ENCODE assay signal across 23 cellular contexts in genomic region chr11:80239217-80239616, GRCh38.
"Had no signal": no experiment of that assay in that cellular context is flagged by ENCODE, and none has a peak within 500 bp of the region (broad histone marks: within the 10 kb centered on the region; RNA-seq: fewer than 3 reads in every experiment).

No MANE protein-coding gene starts in this region.

- H3K27ac Mint-ChIP-seq: activated CD8-positive, alpha-beta T cell treated with anti-CD3 and anti-CD28 coated beads, Interleukin-2, amount 10 ng/mL, durations not matched to agents 7 days and 5 days; activated naive CD8-positive, alpha-beta T cell; dendritic cell treated with granulocyte-macrophage colony-stimulating factor and Interleukin-4, amounts not matched to agents 40 ng/mL and 50 ng/mL, for 4 days; immature natural killer cell; nephron progenitor cell; type B pancreatic cell had no signal

- H3K4me3 ChIP-seq: cardiac muscle cell, thoracic aorta, vagina had no signal

- FAIRE-seq: endometrium had no signal

- H3K27ac ChIP-seq: cardiac muscle cell, thoracic aorta, vagina had no signal

- H3K27me3 Mint-ChIP-seq: activated naive CD8-positive, alpha-beta T cell; dendritic cell treated with granulocyte-macrophage colony-stimulating factor and Interleukin-4, amounts not matched to agents 40 ng/mL and 50 ng/mL, for 4 days; type B pancreatic cell had no signal

- H3K9me3 ChIP-seq: vagina had no signal

- H3K27me3 ChIP-seq: cardiac muscle cell, vagina had no signal

- H3K4me3 Mint-ChIP-seq: activated CD8-positive, alpha-beta T cell treated with anti-CD3 and anti-CD28 coated beads, Interleukin-2, amount 10 ng/mL, durations not matched to agents 7 days and 5 days; activated naive CD8-positive, alpha-beta T cell; dendritic cell treated with granulocyte-macrophage colony-stimulating factor and Interleukin-4, amounts not matched to agents 40 ng/mL and 50 ng/mL, for 4 days; immature natural killer cell; nephron progenitor cell; type B pancreatic cell had no signal

- DNase-seq: activated CD4-positive, alpha-beta T cell treated with anti-CD3 and anti-CD28 coated beads for 1 hour; activated CD4-positive, alpha-beta T cell treated with anti-CD3 and anti-CD28 coated beads, Interleukin-2, amount 50 U/mL, for 1 hour; activated CD8-positive, alpha-beta T cell treated with anti-CD3 and anti-CD28 coated beads, Interleukin-2, amount 10 ng/mL, durations not matched to agents 7 days and 5 days; activated T-cell treated with anti-CD3 and anti-CD28 coated beads, Interleukin-2, amount 50 U/mL, for 1 hour; amygdala; effector CD4-positive, alpha-beta T cell; erythroblast; foreskin melanocyte; immature natural killer cell; kidney glomerular epithelial cell; left ventricle myocardium superior; nephron progenitor cell; stimulated activated CD4-positive, alpha-beta T cell treated with anti-CD3 and anti-CD28 coated beads, Interleukin-2, amount 100 ng/mL, for 48 hours; stimulated activated CD8-positive, alpha-beta memory T cell treated with anti-CD3 and anti-CD28 coated beads, Interleukin-4, amount 100 ng/mL, for 48 hours; stimulated activated naive CD4-positive, alpha-beta T cell; T-helper 1 cell had no signal

- H3K4me1 ChIP-seq: vagina had no signal

- H3K36me3 Mint-ChIP-seq: activated naive CD8-positive, alpha-beta T cell; type B pancreatic cell had no signal

- H3K4me1 Mint-ChIP-seq: immature natural killer cell, nephron progenitor cell had no signal

- ATAC-seq: activated CD8-positive, alpha-beta T cell treated with anti-CD3 and anti-CD28 coated beads, Interleukin-2, amount 10 ng/mL, durations not matched to agents 7 days and 5 days; left ventricle myocardium superior had no signal

- H3K36me3 ChIP-seq: cardiac muscle cell, thoracic aorta, vagina had no signal
